24 cellular contexts compared by ENCODE assay signal in the genomic region with DNA sequence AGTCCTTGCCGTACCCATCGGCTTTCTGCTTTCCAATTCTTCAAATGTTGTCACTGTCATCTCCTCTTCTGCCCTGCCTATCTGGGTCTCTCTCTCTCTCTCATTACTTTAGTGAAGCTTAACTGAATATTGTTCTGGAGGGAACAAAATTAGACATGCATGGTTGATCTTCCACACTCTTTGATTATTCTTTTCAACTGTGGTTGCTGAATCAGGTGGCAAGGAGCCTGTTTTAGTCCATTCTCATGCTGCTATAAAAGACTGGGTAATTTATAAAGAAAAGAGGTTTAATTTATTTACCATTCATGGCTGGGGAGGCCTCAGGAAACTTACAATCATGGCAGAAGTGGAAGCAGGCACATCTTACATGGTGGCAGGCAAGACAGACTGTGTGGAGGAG.
"Had no signal": no experiment of that assay in that cellular context is flagged by ENCODE, and none has a peak within 500 bp of the region (broad histone marks: within the 10 kb centered on the region; RNA-seq: fewer than 3 reads in every experiment).

No MANE protein-coding gene starts in this region.

- ATAC-seq: gastroesophageal sphincter; left lung; stimulated activated effector memory CD8-positive, alpha-beta T cell treated with anti-CD3 and anti-CD28 coated beads, Interleukin-12 subunit alpha, Interleukin-12 subunit beta, amount 100 ng/mL, for 72 hours; stimulated activated naive CD8-positive, alpha-beta T cell treated with anti-CD3 and anti-CD28 coated beads, Interleukin-15, Interleukin-2, amounts not matched to agents 100 U/mL and 50 U/mL, for 24 hours had no signal

- FAIRE-seq: endometrium, keratinocyte, small intestine, urothelium cell line had no signal

- H3K27ac Mint-ChIP-seq: nephron; stimulated activated effector memory CD8-positive, alpha-beta T cell treated with anti-CD3 and anti-CD28 coated beads, Interleukin-12 subunit alpha, Interleukin-12 subunit beta, amount 100 ng/mL, for 72 hours; type B pancreatic cell had no signal

- DNase-seq: dorsolateral prefrontal cortex; effector CD8-positive, alpha-beta T cell; glutamatergic neuron; left lung; mesenchymal stem cell; midbrain; small intestine; stimulated activated CD4-positive, alpha-beta T cell treated with anti-CD3 and anti-CD28 coated beads, Interleukin-4, amount 100 ng/mL, for 1 hour; stimulated activated CD8-positive, alpha-beta memory T cell treated with anti-CD3 and anti-CD28 coated beads, Interleukin-4, amount 100 ng/mL, for 48 hours; stimulated activated naive CD8-positive, alpha-beta T cell treated with anti-CD3 and anti-CD28 coated beads, Interleukin-15, Interleukin-2, amounts not matched to agents 100 U/mL and 50 U/mL, for 24 hours; thyroid gland had no signal

- H3K9me3 ChIP-seq: esophagus muscularis mucosa, gastroesophageal sphincter, left lung, neutrophil, right atrium auricular region, thyroid gland had no signal

- H3K9me3 Mint-ChIP-seq: stimulated activated effector memory CD8-positive, alpha-beta T cell treated with anti-CD3 and anti-CD28 coated beads, Interleukin-12 subunit alpha, Interleukin-12 subunit beta, amount 100 ng/mL, for 72 hours had no signal

- H3K27me3 ChIP-seq: dorsolateral prefrontal cortex, left lung, right atrium auricular region, suprapubic skin, thyroid gland had no signal

- H3K4me3 Mint-ChIP-seq: nephron; stimulated activated effector memory CD8-positive, alpha-beta T cell treated with anti-CD3 and anti-CD28 coated beads, Interleukin-12 subunit alpha, Interleukin-12 subunit beta, amount 100 ng/mL, for 72 hours; type B pancreatic cell had no signal

- H3K27ac ChIP-seq: coronary artery, dorsolateral prefrontal cortex, esophagus muscularis mucosa, gastroesophageal sphincter, left lung, neutrophil, suprapubic skin, thyroid gland had no signal

- H3K36me3 Mint-ChIP-seq: stimulated activated effector memory CD8-positive, alpha-beta T cell treated with anti-CD3 and anti-CD28 coated beads, Interleukin-12 subunit alpha, Interleukin-12 subunit beta, amount 100 ng/mL, for 72 hours; type B pancreatic cell had no signal

- H3K27me3 Mint-ChIP-seq: type B pancreatic cell had no signal

- H3K36me3 ChIP-seq: esophagus muscularis mucosa, gastroesophageal sphincter, left lung, neutrophil, right atrium auricular region, suprapubic skin, thyroid gland had no signal

- H3K4me1 ChIP-seq: left lung had no signal

- H3K4me3 ChIP-seq: coronary artery, dorsolateral prefrontal cortex, esophagus muscularis mucosa, gastroesophageal sphincter, left lung, lung, right atrium auricular region, suprapubic skin, thyroid gland had no signal
